Comparison of ENCODE assay signal across 21 cellular contexts in the genomic region with DNA sequence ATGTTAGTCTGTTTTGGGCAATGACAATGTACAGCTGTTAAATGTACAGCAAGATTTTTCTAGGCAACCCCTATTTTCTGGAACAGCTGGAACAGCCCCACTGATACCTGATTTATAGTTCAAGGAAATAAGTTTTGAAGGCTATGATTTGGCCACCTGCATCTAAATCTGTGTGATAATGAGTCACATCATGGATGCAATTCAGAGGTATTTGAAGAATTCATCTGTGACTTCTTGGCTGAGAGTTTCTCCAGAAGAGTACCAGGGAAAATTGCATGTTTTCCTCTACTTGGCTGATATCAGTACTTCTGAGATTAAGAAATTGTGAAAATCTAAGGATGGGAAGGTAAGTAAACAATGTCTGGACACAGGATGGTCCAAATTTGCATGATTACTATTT. TPM values are rescaled to one million over a fixed set of nuclear protein-coding genes. Genes with fewer than 3 reads are reported as not detected.
DNase-seq lines count a peak whose midpoint lies in the region; ATAC-seq and TF ChIP-seq lines count a peak whose summit lies in the region.
"Had no signal": no experiment of that assay in that cellular context is flagged by ENCODE, and none has a peak within 500 bp of the region (broad histone marks: within the 10 kb centered on the region; RNA-seq: fewer than 3 reads in every experiment).

No MANE protein-coding gene starts in this region.

- H3K36me3 ChIP-seq in SK-N-SH (replicated peaks in 1 of 2; ENCODE audit: control insufficient read depth in 1 of 2, insufficient read depth in 2 of 2, low read length in 1 of 2) (peaks cover 0 to 23% of the 10 kb centered on the region in 2 experiments), osteoblast (ENCODE audit: insufficient read depth, low read length) (no peaks in the 10 kb centered on the region)
- H3K36me3 ChIP-seq: BE2C, heart right ventricle, right lobe of liver had no signal

- TF ChIP-seq EP300 in SK-N-SH (IDR thresholded peaks at IDR 0.05; ENCODE audit: borderline replicate concordance in 1 of 2, low read depth in 1 of 2, low read length in 1 of 2) = peak in 1 of 2 experiments; percentile 98; a peak in 2 of 4 replicates

- H4K20me1 ChIP-seq in SK-N-SH (ENCODE audit: insufficient read depth) (no peaks in the 10 kb centered on the region), osteoblast (ENCODE audit: insufficient read depth, low read length) (no peaks in the 10 kb centered on the region)

- H3K4me3 ChIP-seq in SK-N-SH (ENCODE audit: low read depth in 2 of 2, low read length in 1 of 2) (no peak overlapping the region; a peak in 1 of 4 replicates), osteoblast (ENCODE audit: insufficient read depth, low read length) (no peak overlapping the region)
- H3K4me3 ChIP-seq: heart right ventricle, PC-9, right lobe of liver had no signal

- H3K36me3 Mint-ChIP-seq in mesothelial cell of epicardium = peaks cover 29% of the 10 kb centered on the region

- ATAC-seq in HG03565 (IDR thresholded peaks at IDR 0.05; ENCODE audit: unreplicated experiment) = no peak
- ATAC-seq: right lobe of liver had no signal

- peak overlapping the region; percentile 5; the same call in 1 of the 2 replicates for H3K9ac ChIP-seq in SK-N-SH

- H3K9me3 ChIP-seq in SK-N-SH (peaks cover 17% of the 10 kb centered on the region; the same call in 1 of the 2 replicates), osteoblast (ENCODE audit: low read depth, low read length) (no peaks in the 10 kb centered on the region)
- H3K9me3 ChIP-seq: BE2C, right lobe of liver had no signal

- peak; percentile 58 for DNase-seq in GM03348 (ENCODE audit: low spot score)
- no peak for DNase-seq in SK-N-SH
- DNase-seq in fibroblast of gingiva (ENCODE audit: low read depth) = peak; percentile 26
- peak; percentile 79 for DNase-seq in osteoblast (ENCODE audit: insufficient read length, low spot score, missing footprints)
- no peak for DNase-seq in mesothelial cell of epicardium (ENCODE audit: low spot score in 2 of 2, unreplicated experiment in 2 of 2)
- no peak for DNase-seq in NCI-H526 treated with DMSO at 0.1 percent for 48 hours (lab: John Stamatoyannopoulos, UW)
- no peak for DNase-seq in NCI-H345 (lab: John Stamatoyannopoulos, UW)
- DNase-seq: activated CD4-positive, alpha-beta T cell treated with anti-CD3 and anti-CD28 coated beads, Interleukin-2, amount 10 ng/mL, durations not matched to agents 24 days and 14 days; BE2C; heart right ventricle; left cardiac atrium; NCI-H2081; NCI-H69; occipital lobe; right lobe of liver; stimulated activated CD4-positive, alpha-beta T cell treated with anti-CD3 and anti-CD28 coated beads, Interleukin-2, amount 100 ng/mL, for 24 hours; substantia nigra had no signal

- H3K27ac ChIP-seq in SK-N-SH (ENCODE audit: low read depth in 2 of 2, low read length in 1 of 2) (peak overlapping the region; percentile 50 to 66; a peak in 3 of 4 replicates), osteoblast (ENCODE audit: low read depth, low read length) (peak overlapping the region; percentile 64)
- H3K27ac ChIP-seq: heart right ventricle, PC-9, right lobe of liver had no signal

- H3K79me2 ChIP-seq in SK-N-SH (ENCODE audit: insufficient read depth) = peaks cover 34% of the 10 kb centered on the region
- H3K79me2 ChIP-seq in osteoblast (ENCODE audit: insufficient read depth, low read length) = no peaks in the 10 kb centered on the region

- peaks cover 8% of the 10 kb centered on the region for H3K4me1 Mint-ChIP-seq in mesothelial cell of epicardium
- H3K4me1 Mint-ChIP-seq: activated CD4-positive, alpha-beta T cell treated with anti-CD3 and anti-CD28 coated beads, Interleukin-2, amount 10 ng/mL, durations not matched to agents 24 days and 14 days had no signal

- no peaks in the 10 kb centered on the region for H3K9me2 ChIP-seq in SK-N-SH

- POLR2A ChIA-PET in SK-N-SH (lab: Yijun Ruan, JAX) = no interaction called here

- no peaks in the 10 kb centered on the region for H3K27me3 Mint-ChIP-seq in mesothelial cell of epicardium (ENCODE audit: low read depth)
- H3K27me3 Mint-ChIP-seq: activated CD4-positive, alpha-beta T cell treated with anti-CD3 and anti-CD28 coated beads, Interleukin-2, amount 10 ng/mL, durations not matched to agents 24 days and 14 days; activated naive CD8-positive, alpha-beta T cell had no signal

- H3F3A ChIP-seq in SK-N-SH (replicated peaks; ENCODE audit: insufficient read depth) = peaks cover 51% of the 10 kb centered on the region

- no peak for TF ChIP-seq CTCF in SK-N-SH (IDR thresholded peaks at IDR 0.05)
- no peak for TF ChIP-seq CTCF in osteoblast (IDR thresholded peaks at IDR 0.05; ENCODE audit: extremely low read depth, low read depth, low read length)
- no peak for TF ChIP-seq CTCF in mesothelial cell of epicardium (IDR thresholded peaks at IDR 0.05; ENCODE audit: unreplicated experiment)

- no peak overlapping the region for H3K4me3 Mint-ChIP-seq in mesothelial cell of epicardium
- H3K4me3 Mint-ChIP-seq: activated CD4-positive, alpha-beta T cell treated with anti-CD3 and anti-CD28 coated beads, Interleukin-2, amount 10 ng/mL, durations not matched to agents 24 days and 14 days; activated naive CD8-positive, alpha-beta T cell had no signal

- H3K4me2 ChIP-seq in SK-N-SH (peak overlapping the region; percentile 27; the same call in 1 of the 2 replicates), osteoblast (ENCODE audit: insufficient read depth, low read length) (no peak overlapping the region)

- H3K27me3 ChIP-seq in SK-N-SH (ENCODE audit: insufficient read depth) = no peaks in the 10 kb centered on the region
- H3K27me3 ChIP-seq in osteoblast (ENCODE audit: insufficient read depth, low read length) = no peaks in the 10 kb centered on the region
- H3K27me3 ChIP-seq: BE2C, heart right ventricle, right lobe of liver had no signal

- H3K27ac Mint-ChIP-seq in mesothelial cell of epicardium = no peak overlapping the region
- H3K27ac Mint-ChIP-seq: activated CD4-positive, alpha-beta T cell treated with anti-CD3 and anti-CD28 coated beads, Interleukin-2, amount 10 ng/mL, durations not matched to agents 24 days and 14 days; activated naive CD8-positive, alpha-beta T cell had no signal

- H3K4me1 ChIP-seq in SK-N-SH (ENCODE audit: control insufficient read depth in 1 of 2, insufficient read depth in 2 of 2, low read depth in 1 of 2, low read length in 1 of 2) (peaks cover 0 to 35% of the 10 kb centered on the region in 2 experiments; a peak in 3 of 4 replicates), osteoblast (ENCODE audit: insufficient read depth, low read length) (peaks cover 41% of the 10 kb centered on the region)
- H3K4me1 ChIP-seq: right lobe of liver had no signal

- peaks cover 39% of the 10 kb centered on the region for H3K9me3 Mint-ChIP-seq in mesothelial cell of epicardium

- H2AFZ ChIP-seq in SK-N-SH (ENCODE audit: low read depth) = no peak overlapping the region
- H2AFZ ChIP-seq in osteoblast (ENCODE audit: low read length) = no peak overlapping the region
- H2AFZ ChIP-seq: PC-9 had no signal

- no peak for TF ChIP-seq RAD21 in SK-N-SH (IDR thresholded peaks at IDR 0.05; ENCODE audit: low read length)

- CTCF ChIA-PET in SK-N-SH (lab: Yijun Ruan, JAX) = interaction anchor here (0.6 to 1.7 kb wide), 2 partner anchors 22 to 1167 kb away, joined by 3 to 5 read pairs; no protein-coding TSS in a partner anchor

TF ChIP-seq in SK-N-SH, 30 proteins besides CTCF, POLR2A, EP300 and RAD21 (continues in another document):
- peak; percentile 81; the same call in 1 of the 2 replicates for TF ChIP-seq POLR2AphosphoS5 (IDR thresholded peaks at IDR 0.05; ENCODE audit: low read depth, low read length)
- TF ChIP-seq MAX (IDR thresholded peaks at IDR 0.05; ENCODE audit: low read depth) = peak; percentile 54; the same call in 1 of the 2 replicates
- no peak for TF ChIP-seq EZH2phosphoT487 (IDR thresholded peaks at IDR 0.05; ENCODE audit: borderline replicate concordance, low read depth)
- TF ChIP-seq FOSL2 (IDR thresholded peaks at IDR 0.05; ENCODE audit: borderline replicate concordance, low read depth) = peak; percentile 93
- 0 out of 2 replicates have a peak, but pooled peaks have one; percentile 9 for TF ChIP-seq GABPA (IDR thresholded peaks at IDR 0.05; ENCODE audit: low read depth)
- no peak for TF ChIP-seq MXI1 (IDR thresholded peaks at IDR 0.05; ENCODE audit: low read depth, low read length)
- peak; percentile 81 for TF ChIP-seq FOXM1 (IDR thresholded peaks at IDR 0.05; ENCODE audit: low read depth)
- TF ChIP-seq, protein P1, sequence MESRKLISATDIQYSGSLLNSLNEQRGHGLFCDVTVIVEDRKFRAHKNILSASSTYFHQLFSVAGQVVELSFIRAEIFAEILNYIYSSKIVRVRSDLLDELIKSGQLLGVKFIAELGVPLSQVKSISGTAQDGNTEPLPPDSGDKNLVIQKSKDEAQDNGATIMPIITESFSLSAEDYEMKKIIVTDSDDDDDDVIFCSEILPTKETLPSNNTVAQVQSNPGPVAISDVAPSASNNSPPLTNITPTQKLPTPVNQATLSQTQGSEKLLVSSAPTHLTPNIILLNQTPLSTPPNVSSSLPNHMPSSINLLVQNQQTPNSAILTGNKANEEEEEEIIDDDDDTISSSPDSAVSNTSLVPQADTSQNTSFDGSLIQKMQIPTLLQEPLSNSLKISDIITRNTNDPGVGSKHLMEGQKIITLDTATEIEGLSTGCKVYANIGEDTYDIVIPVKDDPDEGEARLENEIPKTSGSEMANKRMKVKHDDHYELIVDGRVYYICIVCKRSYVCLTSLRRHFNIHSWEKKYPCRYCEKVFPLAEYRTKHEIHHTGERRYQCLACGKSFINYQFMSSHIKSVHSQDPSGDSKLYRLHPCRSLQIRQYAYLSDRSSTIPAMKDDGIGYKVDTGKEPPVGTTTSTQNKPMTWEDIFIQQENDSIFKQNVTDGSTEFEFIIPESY (IDR thresholded peaks at IDR 0.05; ENCODE audit: borderline replicate concordance, low read depth) = no peak; the same call in 1 of the 2 replicates
- no peak for TF ChIP-seq FOXJ3 (CRISPR knock-in tag; IDR thresholded peaks at IDR 0.05)
- 0 out of 2 replicates have a peak, but pooled peaks have one; percentile 38 for TF ChIP-seq YY1 (IDR thresholded peaks at IDR 0.05; ENCODE audit: low read depth)
- TF ChIP-seq JUND (IDR thresholded peaks at IDR 0.05) = peak; percentile 95

RNA-seq across cellular contexts. Expression of gene NT5C1B, which starts 40.7 kb away (rescaled TPM):
- polyA plus RNA-seq in SK-N-SH (2012; rRNA removed) = not detected in 2 replicates
- not detected in 2 replicates for polyA plus RNA-seq in SK-N-SH (2012; cell fraction: cytosol; rRNA removed)
- 0.04 TPM in 1 of 2 replicates, not detected in the other for polyA plus RNA-seq in SK-N-SH (2012; cell fraction: nucleus; rRNA removed)
- total RNA-seq in osteoblast (not detected in 2 replicates), mesothelial cell of epicardium (0.29 TPM in 1 of 3 replicates, not detected in the others)
- total RNA-seq: activated CD4-positive, alpha-beta T cell treated with anti-CD3 and anti-CD28 coated beads, Interleukin-2, amount 10 ng/mL, durations not matched to agents 24 days and 14 days; heart right ventricle; left cardiac atrium; mucosa of gallbladder; occipital lobe; PC-9; right lobe of liver had no signal
- polyA plus RNA-seq: heart right ventricle had no signal

Comparison
In these comparisons a context has a peak if more than half of its experiments do, and no peak if none do; other contexts are left out.
1. DNase-seq: peak in GM03348 (single experiment), fibroblast of gingiva (single experiment) and osteoblast (single experiment); none in SK-N-SH (single experiment), mesothelial cell of epicardium (0 of 2), NCI-H526 treated with DMSO at 0.1 percent for 48 hours (single experiment) and NCI-H345 (single experiment).